In the genomic region with DNA sequence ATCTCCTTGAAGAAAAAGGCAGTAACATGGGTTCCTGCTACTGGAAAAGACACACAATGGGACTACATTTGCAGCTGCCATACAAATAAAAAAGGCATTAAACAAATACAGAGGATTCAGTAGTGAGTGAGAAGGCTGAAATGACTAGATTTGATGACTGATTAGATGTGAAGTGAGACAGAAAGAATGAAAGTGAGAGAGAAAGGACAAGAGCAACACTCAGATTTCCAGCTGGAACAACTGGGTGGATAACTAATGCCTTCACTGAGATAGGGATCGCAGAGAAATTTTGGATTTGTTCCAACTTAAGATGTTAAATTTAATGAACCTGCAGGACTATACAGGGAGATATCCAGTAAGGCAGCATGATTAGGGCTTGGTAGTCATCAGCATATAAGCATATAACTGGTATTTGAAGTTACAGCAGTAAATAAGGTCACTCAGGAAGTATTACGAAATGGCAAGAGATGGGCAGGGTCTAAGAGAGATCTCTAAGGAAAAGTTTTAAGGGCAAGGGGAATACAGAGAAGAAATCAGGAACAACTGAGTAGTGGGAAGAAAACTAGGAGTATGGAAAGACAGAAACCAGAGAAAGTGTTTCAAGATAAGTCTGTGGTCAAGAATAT, we compare ENCODE assay signal across 16 cellular contexts. TPM values are rescaled to one million over a fixed set of nuclear protein-coding genes. Genes with fewer than 3 reads are reported as not detected.
DNase-seq lines count a peak whose midpoint lies in the region; ATAC-seq, FAIRE-seq and TF ChIP-seq lines count a peak whose summit lies in the region.
"Had no signal": no experiment of that assay in that cellular context is flagged by ENCODE, and none has a peak within 500 bp of the region (broad histone marks: within the 10 kb centered on the region; RNA-seq: fewer than 3 reads in every experiment).

No MANE protein-coding gene starts in this region.

- peaks cover 9% of the 10 kb centered on the region for H3K36me3 Mint-ChIP-seq in activated CD8-positive, alpha-beta T cell treated with anti-CD3 and anti-CD28 coated beads for 36 hours (ENCODE audit: low read depth)
- peaks cover 8% of the 10 kb centered on the region for H3K36me3 Mint-ChIP-seq in activated CD8-positive, alpha-beta T cell treated with anti-CD3 and anti-CD28 coated beads, Interleukin-2, amount 10 ng/mL, durations not matched to agents 7 days and 5 days (ENCODE audit: low read depth)

- H3K4me1 Mint-ChIP-seq in activated CD8-positive, alpha-beta T cell treated with anti-CD3 and anti-CD28 coated beads for 36 hours (ENCODE audit: low read depth): peaks cover 39% of the 10 kb centered on the region
- H3K4me1 Mint-ChIP-seq in activated CD8-positive, alpha-beta T cell treated with anti-CD3 and anti-CD28 coated beads, Interleukin-2, amount 10 ng/mL, durations not matched to agents 7 days and 5 days (ENCODE audit: low read depth): peaks cover 20% of the 10 kb centered on the region

- peaks cover 0 to 1% of the 10 kb centered on the region in 2 donors for H3K4me1 ChIP-seq in small intestine (ENCODE audit: control insufficient read depth in 2 of 2, insufficient read depth in 1 of 2, low read depth in 1 of 2, low read length in 1 of 2)
- H3K4me1 ChIP-seq: A549 had no signal

- no peaks in the 10 kb centered on the region for H3K27me3 Mint-ChIP-seq in activated CD8-positive, alpha-beta T cell treated with anti-CD3 and anti-CD28 coated beads for 36 hours
- H3K27me3 Mint-ChIP-seq in activated CD8-positive, alpha-beta T cell treated with anti-CD3 and anti-CD28 coated beads, Interleukin-2, amount 10 ng/mL, durations not matched to agents 7 days and 5 days (ENCODE audit: low read depth): no peaks in the 10 kb centered on the region
- H3K27me3 Mint-ChIP-seq: activated CD8-positive, alpha-beta memory T cell treated with anti-CD3 and anti-CD28 coated beads, Interleukin-2, amount 10 ng/mL, durations not matched to agents 7 days and 5 days; activated naive CD8-positive, alpha-beta T cell had no signal

- TF ChIP-seq POLR2A in NB4 (IDR thresholded peaks at IDR 0.05; ENCODE audit: extremely low read depth, insufficient read length): no peak

- H3K4me3 ChIP-seq in NB4 (ENCODE audit: low read depth, low read length): no peak overlapping the region
- no peak overlapping the region for H3K4me3 ChIP-seq in fibroblast of pulmonary artery (replicated peaks; ENCODE audit: low read depth, low read length)
- no peak overlapping the region for H3K4me3 ChIP-seq in small intestine (ENCODE audit: low read depth in 1 of 2, low read length in 2 of 2)
- H3K4me3 ChIP-seq: A549, transverse colon had no signal

- POLR2A ChIA-PET in activated CD8-positive, alpha-beta T cell treated with anti-CD3 and anti-CD28 coated beads for 36 hours (lab: Charles Lee): interaction anchor here (1.2 kb wide), 1 partner anchor 12 kb away, joined by 3 read pairs; no protein-coding TSS in a partner anchor
- POLR2A ChIA-PET in activated CD8-positive, alpha-beta T cell treated with anti-CD3 and anti-CD28 coated beads, Interleukin-2, amount 10 ng/mL, durations not matched to agents 7 days and 5 days (lab: Charles Lee): interaction anchor here (1.4 kb wide), 1 partner anchor 8 kb away, joined by 4 read pairs; the partner anchor contains the start of gene OSBPL11

- no peak for FAIRE-seq in small intestine (lab: Jason Lieb, UNC)
- FAIRE-seq: A549 had no signal

- ATAC-seq in activated CD8-positive, alpha-beta T cell treated with anti-CD3 and anti-CD28 coated beads for 36 hours: no peak
- ATAC-seq in activated CD8-positive, alpha-beta T cell treated with anti-CD3 and anti-CD28 coated beads, Interleukin-2, amount 10 ng/mL, durations not matched to agents 7 days and 5 days: no peak
- ATAC-seq: A549; activated CD8-positive, alpha-beta memory T cell treated with anti-CD3 and anti-CD28 coated beads, Interleukin-2, amount 10 ng/mL, durations not matched to agents 7 days and 5 days had no signal

- H3K4me3 Mint-ChIP-seq in activated CD8-positive, alpha-beta T cell treated with anti-CD3 and anti-CD28 coated beads for 36 hours: no peak overlapping the region
- no peak overlapping the region for H3K4me3 Mint-ChIP-seq in activated CD8-positive, alpha-beta T cell treated with anti-CD3 and anti-CD28 coated beads, Interleukin-2, amount 10 ng/mL, durations not matched to agents 7 days and 5 days
- H3K4me3 Mint-ChIP-seq: activated CD8-positive, alpha-beta memory T cell treated with anti-CD3 and anti-CD28 coated beads, Interleukin-2, amount 10 ng/mL, durations not matched to agents 7 days and 5 days; activated naive CD8-positive, alpha-beta T cell had no signal

- 40 to 65% (median 51%) methylated on average over 2 of the region's 2 CpGs for WGBS in small intestine, 3 donors

- intact Hi-C loops in activated CD8-positive, alpha-beta T cell treated with anti-CD3 and anti-CD28 coated beads for 36 hours (cut with micrococcal nuclease): loop anchor here (10.0 kb wide), 2 partner anchors 152 to 822 kb away; no protein-coding TSS in a partner anchor

- no peak overlapping the region for H3K27ac ChIP-seq in small intestine (ENCODE audit: low read depth in 1 of 2, low read length in 1 of 2)
- H3K27ac ChIP-seq: A549, transverse colon had no signal

- peaks cover 0 to 2% of the 10 kb centered on the region in 2 donors for H3K36me3 ChIP-seq in small intestine (ENCODE audit: control insufficient read depth in 2 of 2, insufficient read depth in 2 of 2, low read length in 2 of 2)

- no peak for DNase-seq in activated CD8-positive, alpha-beta T cell treated with anti-CD3 and anti-CD28 coated beads for 36 hours
- DNase-seq in activated CD8-positive, alpha-beta T cell treated with anti-CD3 and anti-CD28 coated beads, Interleukin-2, amount 10 ng/mL, durations not matched to agents 7 days and 5 days: no peak
- DNase-seq in NB4 (ENCODE audit: low read depth) (peak; percentile 25), fibroblast of pulmonary artery (ENCODE audit: low read depth) (peak; percentile 50), small intestine (peak; percentile 17), NAMALWA (ENCODE audit: low spot score) (no peak), NOMO-1 treated with dmso at 0.1 percent for 144 hours (lab: John Stamatoyannopoulos, UW; ENCODE audit: unreplicated experiment) (no peak), superior temporal gyrus (ENCODE audit: extremely low spot score) (no peak)
- DNase-seq: activated CD8-positive, alpha-beta memory T cell treated with anti-CD3 and anti-CD28 coated beads, Interleukin-2, amount 10 ng/mL, durations not matched to agents 7 days and 5 days; GDM1; NCI-H1092 treated with DMSO at 0.1 percent for 48 hours; NCI-H2227 treated with DMSO at 0.1 percent for 48 hours; stimulated activated CD4-positive, alpha-beta T cell treated with anti-CD3 and anti-CD28 coated beads, Interleukin-1b, Interleukin-23, amount 100 ng/mL, for 48 hours; transverse colon had no signal

- H3K27ac Mint-ChIP-seq in activated CD8-positive, alpha-beta T cell treated with anti-CD3 and anti-CD28 coated beads for 36 hours: peak overlapping the region; percentile 38
- no peak overlapping the region for H3K27ac Mint-ChIP-seq in activated CD8-positive, alpha-beta T cell treated with anti-CD3 and anti-CD28 coated beads, Interleukin-2, amount 10 ng/mL, durations not matched to agents 7 days and 5 days
- H3K27ac Mint-ChIP-seq: activated CD8-positive, alpha-beta memory T cell treated with anti-CD3 and anti-CD28 coated beads, Interleukin-2, amount 10 ng/mL, durations not matched to agents 7 days and 5 days; activated naive CD8-positive, alpha-beta T cell had no signal

- CTCF ChIA-PET in activated CD8-positive, alpha-beta T cell treated with anti-CD3 and anti-CD28 coated beads for 36 hours (lab: Charles Lee): interaction anchor here (1.0 to 2.4 kb wide), 12 partner anchors 8 to 826 kb away, joined by 3 to 20 read pairs (median 4); partner anchors contain the start of gene OSBPL11
- CTCF ChIA-PET in activated CD8-positive, alpha-beta T cell treated with anti-CD3 and anti-CD28 coated beads, Interleukin-2, amount 10 ng/mL, durations not matched to agents 7 days and 5 days (lab: Charles Lee): interaction anchor here (0.9 to 3.8 kb wide), 4 partner anchors 7 to 826 kb away, joined by 4 to 27 read pairs (median 8); no protein-coding TSS in a partner anchor

- no peaks in the 10 kb centered on the region for H3K9me3 ChIP-seq in small intestine (ENCODE audit: control insufficient read depth, low read depth)
- H3K9me3 ChIP-seq: A549, transverse colon had no signal

- H3K9me3 Mint-ChIP-seq in activated CD8-positive, alpha-beta T cell treated with anti-CD3 and anti-CD28 coated beads for 36 hours: no peaks in the 10 kb centered on the region
- H3K9me3 Mint-ChIP-seq in activated CD8-positive, alpha-beta T cell treated with anti-CD3 and anti-CD28 coated beads, Interleukin-2, amount 10 ng/mL, durations not matched to agents 7 days and 5 days (ENCODE audit: insufficient read depth): no peaks in the 10 kb centered on the region

- no peak for TF ChIP-seq CTCF in activated CD8-positive, alpha-beta T cell treated with anti-CD3 and anti-CD28 coated beads for 36 hours (IDR thresholded peaks at IDR 0.05)
- TF ChIP-seq CTCF in NB4 (IDR thresholded peaks at IDR 0.05; ENCODE audit: low read depth, low read length) (no peak), fibroblast of pulmonary artery (IDR thresholded peaks at IDR 0.05; ENCODE audit: low read length, missing control alignments) (no peak)

- H3K27me3 ChIP-seq in small intestine (ENCODE audit: control insufficient read depth in 2 of 2, insufficient read depth in 2 of 2, low read length in 2 of 2): no peaks in the 10 kb centered on the region
- H3K27me3 ChIP-seq: transverse colon had no signal

RNA-seq across cellular contexts. Expression of gene OSBPL11, which starts 8.1 kb away (rescaled TPM):
- total RNA-seq in activated CD8-positive, alpha-beta T cell treated with anti-CD3 and anti-CD28 coated beads for 36 hours: 1 to 10 TPM; 9.4 to 10.0 TPM
- total RNA-seq in activated CD8-positive, alpha-beta T cell treated with anti-CD3 and anti-CD28 coated beads, Interleukin-2, amount 10 ng/mL, durations not matched to agents 7 days and 5 days: 10 to 100 TPM; 13.2 to 13.7 TPM
- polyA plus RNA-seq in small intestine: 1 to 10 TPM; 5.9 to 7.8 (median 7.8) TPM

Comparison
In these comparisons a context has a peak if more than half of its experiments do, and no peak if none do; other contexts are left out.
1. DNase-seq: peak in NB4 (single experiment), fibroblast of pulmonary artery (single experiment) and small intestine (single experiment); none in activated CD8-positive, alpha-beta T cell treated with anti-CD3 and anti-CD28 coated beads for 36 hours (single experiment), activated CD8-positive, alpha-beta T cell treated with anti-CD3 and anti-CD28 coated beads, Interleukin-2, amount 10 ng/mL, durations not matched to agents 7 days and 5 days (single experiment), NAMALWA (single experiment), NOMO-1 treated with dmso at 0.1 percent for 144 hours (single experiment) and superior temporal gyrus (single experiment).